Comparison of ENCODE assay signal across 21 cellular contexts in genomic region chr12:67919406-67919805, GRCh38.
DNase-seq lines count a peak whose midpoint lies in the region; ATAC-seq and TF ChIP-seq lines count a peak whose summit lies in the region.
"Had no signal": no experiment of that assay in that cellular context is flagged by ENCODE, and none has a peak within 500 bp of the region (broad histone marks: within the 10 kb centered on the region; RNA-seq: fewer than 3 reads in every experiment).

No MANE protein-coding gene starts in this region.

- peak; percentile 57 for ATAC-seq in SK-N-SH treated with all-trans-retinoic acid at 6 μM for 48 hours
- ATAC-seq in left lobe of liver: no peak
- ATAC-seq: activated CD8-positive, alpha-beta T cell treated with anti-CD3 and anti-CD28 coated beads for 36 hours; activated naive CD8-positive, alpha-beta T cell treated with anti-CD3 and anti-CD28 coated beads, Interleukin-2, amount 50 U/mL, for 24 hours; sciatic nerve had no signal

- DNase-seq in DMS79 treated with DMSO at 0.1 percent for 48 hours (lab: John Stamatoyannopoulos, UW) (peak; percentile 17), DMS79 (lab: John Stamatoyannopoulos, UW) (no peak), fibroblast of pulmonary artery (ENCODE audit: low read depth) (peak; percentile 42), SK-N-DZ (ENCODE audit: low spot score) (no peak), RPMI8226 (no peak), left lobe of liver (ENCODE audit: low spot score) (no peak)
- DNase-seq in activated T-cell treated with anti-CD3 and anti-CD28 coated beads, Interleukin-2, amount 50 U/mL, for 1 hour: no peak
- DNase-seq: activated CD8-positive, alpha-beta T cell treated with anti-CD3 and anti-CD28 coated beads for 36 hours; activated naive CD8-positive, alpha-beta T cell treated with anti-CD3 and anti-CD28 coated beads, Interleukin-2, amount 50 U/mL, for 24 hours; CD4-positive, alpha-beta memory T cell; GDM1; head of caudate nucleus; Karpas-422; mucosa of descending colon; NCI-H146; NCI-H510A; occipital lobe; stimulated activated CD4-positive, alpha-beta T cell treated with anti-CD3 and anti-CD28 coated beads, Interleukin-4, amount 100 ng/mL, for 1 hour; testis had no signal

- H3K4me3 ChIP-seq in fibroblast of pulmonary artery (replicated peaks; ENCODE audit: low read depth, low read length): no peak overlapping the region
- H3K4me3 ChIP-seq: mucosa of descending colon, testis had no signal

- TF ChIP-seq CTCF in fibroblast of pulmonary artery (IDR thresholded peaks at IDR 0.05; ENCODE audit: low read length, missing control alignments): no peak

TF ChIP-seq in SK-N-SH treated with all-trans-retinoic acid at 6 μM for 48 hours, 23 proteins besides CTCF, POLR2A, EP300 and RAD21:
- TF ChIP-seq TCF4 (CRISPR knock-in tag; IDR thresholded peaks at IDR 0.05; ENCODE audit: borderline replicate concordance) (no peak), CSDC2 (CRISPR knock-in tag; IDR thresholded peaks at IDR 0.05) (no peak), ARNTL (CRISPR knock-in tag; IDR thresholded peaks at IDR 0.05; ENCODE audit: borderline replicate concordance, low read depth) (no peak)

Comparison
In these comparisons a context has a peak if more than half of its experiments do, and no peak if none do; other contexts are left out.
1. DNase-seq: peak in DMS79 treated with DMSO at 0.1 percent for 48 hours (single experiment) and fibroblast of pulmonary artery (single experiment); none in DMS79 (single experiment), SK-N-DZ (single experiment), activated T-cell treated with anti-CD3 and anti-CD28 coated beads, Interleukin-2, amount 50 U/mL, for 1 hour (single experiment), RPMI8226 (single experiment) and left lobe of liver (single experiment).